Comparison of ENCODE assay signal across 8 cellular contexts in genomic region chr11:14518820-14519219, GRCh38. TPM values are rescaled to one million over a fixed set of nuclear protein-coding genes. Genes with fewer than 3 reads are reported as not detected.
DNase-seq lines count a peak whose midpoint lies in the region; ATAC-seq and TF ChIP-seq lines count a peak whose summit lies in the region.

No MANE protein-coding gene starts in this region.

- TF ChIP-seq CTCF in CD14-positive monocyte (IDR thresholded peaks at IDR 0.05) (no peak), MM.1S (IDR thresholded peaks at IDR 0.05; ENCODE audit: low read length) (no peak), neural crest cell (conservative IDR thresholded peaks at IDR 0.05) (no peak)

- H3K4me3 Mint-ChIP-seq in CD14-positive monocyte: peak overlapping the region in 1 of 2 donors; percentile 90
- peak overlapping the region; percentile 94 for H3K4me3 Mint-ChIP-seq in neural crest cell

- H3K4me2 ChIP-seq in MM.1S (ENCODE audit: low read depth, low read length): peak overlapping the region; percentile 58

- peaks cover 57% of the 10 kb centered on the region for H3K79me2 ChIP-seq in MM.1S (ENCODE audit: low read length)

- peaks cover 7% of the 10 kb centered on the region for H3K36me3 ChIP-seq in MM.1S (replicated peaks; ENCODE audit: insufficient read depth, low read length)
- peaks cover 22% of the 10 kb centered on the region for H3K36me3 ChIP-seq in effector memory CD4-positive, alpha-beta T cell (ENCODE audit: control insufficient read depth, insufficient read depth, low read length)

- peaks cover 0 to 1% (median 0%) of the 10 kb centered on the region in 3 donors for H3K27me3 Mint-ChIP-seq in CD14-positive monocyte (ENCODE audit: low read depth in 3 of 3)
- H3K27me3 Mint-ChIP-seq in neural crest cell (ENCODE audit: low read depth): no peaks in the 10 kb centered on the region

- no peak for ATAC-seq in GM19467 (IDR thresholded peaks at IDR 0.05; ENCODE audit: unreplicated experiment)

- no peak for DNase-seq in CD14-positive monocyte (ENCODE audit: low spot score)
- peak; percentile 26 for DNase-seq in MM.1S
- no peak for DNase-seq in effector memory CD4-positive, alpha-beta T cell
- no peak for DNase-seq in neural crest cell (ENCODE audit: low read depth, low spot score)
- DNase-seq in LoVo (ENCODE audit: low spot score): no peak
- DNase-seq in NCI-H187 treated with DMSO at 0.1 percent for 48 hours (lab: John Stamatoyannopoulos, UW): no peak
- DNase-seq in NOMO-1 (lab: John Stamatoyannopoulos, UW; ENCODE audit: unreplicated experiment in 2 of 2): no peak

- peak overlapping the region; percentile 97 for H3K9ac ChIP-seq in MM.1S (ENCODE audit: low read length)

- H3K27ac Mint-ChIP-seq in CD14-positive monocyte: peak overlapping the region in 6 of 7 donors; percentile 97 to 99 (median 99)
- H3K27ac Mint-ChIP-seq in neural crest cell (ENCODE audit: unreplicated experiment): no peak overlapping the region

- no peaks in the 10 kb centered on the region for H3K9me2 ChIP-seq in MM.1S (replicated peaks; ENCODE audit: insufficient read depth, low read length)

- H3K36me3 Mint-ChIP-seq in CD14-positive monocyte (peaks cover 29 to 46% of the 10 kb centered on the region in 2 donors), neural crest cell (ENCODE audit: low read depth) (peaks cover 4% of the 10 kb centered on the region)

- H3F3A ChIP-seq in MM.1S (ENCODE audit: insufficient read depth, low read length): peaks cover 7% of the 10 kb centered on the region

- intact Hi-C loops in CD14-positive monocyte (cut with micrococcal nuclease): loop anchor here in 1 of 2 donors (10.0 kb wide), 1 partner anchor 376 kb away; the partner anchor contains the start of gene CYP2R1

- H3K4me3 ChIP-seq in MM.1S (ENCODE audit: low read length): peak overlapping the region; percentile 85
- H3K4me3 ChIP-seq in effector memory CD4-positive, alpha-beta T cell (ENCODE audit: insufficient read depth, low read depth, low read length, poor library complexity, severe bottlenecking): peak overlapping the region; percentile 87

- no peaks in the 10 kb centered on the region for H3K4me1 ChIP-seq in MM.1S (ENCODE audit: low read length)
- H3K4me1 ChIP-seq in effector memory CD4-positive, alpha-beta T cell (ENCODE audit: control insufficient read depth, insufficient read depth, low read length, poor library complexity, severe bottlenecking): peaks cover 16% of the 10 kb centered on the region

- no peaks in the 10 kb centered on the region for H3K9me3 ChIP-seq in MM.1S (replicated peaks; ENCODE audit: insufficient read depth, low read length)
- H3K9me3 ChIP-seq in effector memory CD4-positive, alpha-beta T cell (ENCODE audit: control insufficient read depth, low read length): no peaks in the 10 kb centered on the region

- H3K27me3 ChIP-seq in MM.1S (replicated peaks; ENCODE audit: insufficient read depth, low read length): no peaks in the 10 kb centered on the region
- no peaks in the 10 kb centered on the region for H3K27me3 ChIP-seq in effector memory CD4-positive, alpha-beta T cell (replicated peaks; ENCODE audit: control insufficient read depth, insufficient read depth, low read length, poor library complexity, severe bottlenecking)

- H4K20me1 ChIP-seq in MM.1S (ENCODE audit: insufficient read depth, low read length): no peaks in the 10 kb centered on the region

- H3K9me3 Mint-ChIP-seq in CD14-positive monocyte (no peaks in the 10 kb centered on the region), neural crest cell (no peaks in the 10 kb centered on the region)

- peak overlapping the region; percentile 88; the same call in 1 of the 2 replicates for H3K27ac ChIP-seq in MM.1S (ENCODE audit: low read length)
- H3K27ac ChIP-seq in effector memory CD4-positive, alpha-beta T cell (ENCODE audit: insufficient read depth, low read length, poor library complexity, severe bottlenecking): peak overlapping the region; percentile 92

- H2AFZ ChIP-seq in MM.1S (ENCODE audit: low read length): no peak overlapping the region

- peaks cover 18% of the 10 kb centered on the region for H3K4me1 Mint-ChIP-seq in CD14-positive monocyte
- peaks cover 20% of the 10 kb centered on the region for H3K4me1 Mint-ChIP-seq in neural crest cell

RNA-seq across cellular contexts. Expression of gene PSMA1, which starts 1.4 kb away (rescaled TPM):
- 100 to 1,000 TPM; 201 to 228 TPM for polyA plus RNA-seq in CD14-positive monocyte
- 172 and 190 TPM in 2 replicates for total RNA-seq in neural crest cell

RNA-seq across cellular contexts. Expression of gene COPB1, which starts 19.2 kb away (rescaled TPM):
- polyA plus RNA-seq in CD14-positive monocyte: 100 to 1,000 TPM in 1 of 2 donors, 10 to 100 TPM in 1; 87.1 to 108 TPM
- total RNA-seq in neural crest cell: 83.9 and 93.9 TPM in 2 replicates
